In genomic region chr1:203217139-203217621, GRCh38 we compare ENCODE assay signal across 1 cellular context.
TF ChIP-seq lines count a peak whose summit lies in the region.

No MANE protein-coding gene starts in this region.

TF ChIP-seq in GM23338, 12 proteins besides CTCF, POLR2A, EP300 and RAD21 (continued from another document):
- TF ChIP-seq POLR2AphosphoS5 (IDR thresholded peaks at IDR 0.05; ENCODE audit: low read depth) = no peak
